9 cellular contexts compared by ENCODE assay signal in the genomic region with DNA sequence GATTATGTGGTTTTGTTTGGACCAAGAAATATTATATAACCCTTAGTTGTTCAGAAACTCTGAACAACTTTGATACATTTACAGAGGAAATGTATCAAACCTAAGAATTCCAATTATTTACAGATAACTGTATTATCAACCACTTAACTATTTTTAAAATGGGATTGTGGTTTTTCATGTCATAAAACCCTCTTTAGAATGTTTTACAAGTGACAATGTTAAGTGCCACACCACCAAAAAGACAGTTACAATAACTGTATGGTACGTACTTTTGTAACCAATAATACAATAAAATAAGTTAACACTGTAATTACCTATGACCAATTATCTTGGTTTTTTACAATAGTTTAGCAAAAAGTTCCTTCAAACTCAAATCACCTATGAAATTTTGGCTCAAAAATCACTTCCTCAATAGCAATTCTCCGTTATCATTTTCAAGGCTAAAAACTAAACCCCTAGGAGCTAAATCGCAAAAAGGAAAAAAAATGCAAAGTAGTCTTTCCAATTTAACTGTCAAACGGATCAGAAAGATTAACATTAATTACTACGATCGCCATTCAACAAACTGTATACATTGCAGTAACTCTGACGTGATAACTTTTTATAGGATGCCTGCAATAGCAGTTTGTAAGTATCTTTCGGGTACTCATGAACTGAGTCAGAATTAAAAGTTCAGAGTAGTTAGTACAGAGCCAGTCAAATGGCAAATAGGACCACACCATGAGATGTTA. TPM values are rescaled to one million over a fixed set of nuclear protein-coding genes. Genes with fewer than 3 reads are reported as not detected.
DNase-seq lines count a peak whose midpoint lies in the region; ATAC-seq, FAIRE-seq and TF ChIP-seq lines count a peak whose summit lies in the region.
"Had no signal": no experiment of that assay in that cellular context is flagged by ENCODE, and none has a peak within 500 bp of the region (broad histone marks: within the 10 kb centered on the region; RNA-seq: fewer than 3 reads in every experiment).

No MANE protein-coding gene starts in this region.

- ATAC-seq in DND-41 (ENCODE audit: insufficient read depth, low read depth) (no peak), GM21526 (IDR thresholded peaks at IDR 0.05; ENCODE audit: low FRiP score, unreplicated experiment) (no peak), HG02642 (IDR thresholded peaks at IDR 0.05; ENCODE audit: poor library complexity, unreplicated experiment) (no peak)

- H3K9ac ChIP-seq in DND-41 (ENCODE audit: low read depth, low read length): peak overlapping the region; percentile 98
- H3K9ac ChIP-seq in duodenal mucosa (ENCODE audit: low read depth in 1 of 2, low read length in 2 of 2): peak overlapping the region; percentile 94

- H3K36me3 ChIP-seq in DND-41 (ENCODE audit: insufficient read depth, low read length) (no peaks in the 10 kb centered on the region; the same call in 1 of the 2 replicates), duodenal mucosa (ENCODE audit: control insufficient read depth in 1 of 2, insufficient read depth in 2 of 2, low read length in 2 of 2) (no peaks in the 10 kb centered on the region), neutrophil (no peaks in the 10 kb centered on the region)

- H4K20me1 ChIP-seq in DND-41 (ENCODE audit: insufficient read depth, low read length): peaks cover 59% of the 10 kb centered on the region

- H3K4me2 ChIP-seq in DND-41 (ENCODE audit: insufficient read depth, low read length): peak overlapping the region; percentile 70

- no peaks in the 10 kb centered on the region for H3K9me3 ChIP-seq in DND-41 (ENCODE audit: insufficient read depth, low read length, severe bottlenecking)
- no peaks in the 10 kb centered on the region for H3K9me3 ChIP-seq in duodenal mucosa (ENCODE audit: control insufficient read depth in 1 of 2, low read length in 2 of 2)
- no peaks in the 10 kb centered on the region for H3K9me3 ChIP-seq in neutrophil

- peaks cover 53% of the 10 kb centered on the region for H3K4me1 ChIP-seq in DND-41 (ENCODE audit: insufficient read depth, low read length)
- peaks cover 30 to 36% of the 10 kb centered on the region in 2 donors for H3K4me1 ChIP-seq in duodenal mucosa (ENCODE audit: control insufficient read depth in 1 of 2, insufficient read depth in 2 of 2, low read length in 2 of 2)
- H3K4me1 ChIP-seq in neutrophil (ENCODE audit: control insufficient read depth in 1 of 2, insufficient read depth in 1 of 2, low read depth in 1 of 2, low read length in 1 of 2): peaks cover 54 to 62% of the 10 kb centered on the region in 2 experiments

- DNase-seq in DND-41: no peak
- peak; percentile 14 to 36 for DNase-seq in Kasumi-1 (lab: John Stamatoyannopoulos, UW)
- DNase-seq in GM12892 (ENCODE audit: insufficient read length): no peak
- no peak for DNase-seq in DMS79 treated with DMSO at 0.1 percent for 48 hours (lab: John Stamatoyannopoulos, UW)
- DNase-seq: NCI-H1694 treated with DMSO at 0.1 percent for 48 hours had no signal

- peak overlapping the region; percentile 97 for H3K27ac ChIP-seq in DND-41 (ENCODE audit: low read length)
- no peak overlapping the region for H3K27ac ChIP-seq in duodenal mucosa (ENCODE audit: low read depth, low read length)
- peak overlapping the region; percentile 97 for H3K27ac ChIP-seq in neutrophil

- H3K27me3 ChIP-seq in DND-41 (ENCODE audit: insufficient read depth, low read length, poor library complexity) (no peaks in the 10 kb centered on the region), duodenal mucosa (ENCODE audit: control insufficient read depth in 1 of 2, insufficient read depth in 2 of 2, low read length in 2 of 2) (no peaks in the 10 kb centered on the region), neutrophil (no peaks in the 10 kb centered on the region)

- peak overlapping the region; percentile 79 to 98 for H3K4me3 ChIP-seq in DND-41 (ENCODE audit: low read depth in 1 of 2, low read length in 2 of 2)
- peak overlapping the region; percentile 91 to 94 for H3K4me3 ChIP-seq in duodenal mucosa (ENCODE audit: low read depth in 1 of 2, low read length in 2 of 2)
- H3K4me3 ChIP-seq in neutrophil (ENCODE audit: low read depth in 1 of 2, low read length in 1 of 2): peak overlapping the region; percentile 95 to 98

- H3K79me2 ChIP-seq in DND-41 (ENCODE audit: insufficient read depth, low read length): peaks cover 64% of the 10 kb centered on the region

- FAIRE-seq in GM12892 (lab: Jason Lieb, UNC): no peak

- H2AFZ ChIP-seq in DND-41 (ENCODE audit: low read depth, low read length): 0 out of 2 replicates have a peak overlapping the region, but pooled peaks have one; percentile 99

- no peak for TF ChIP-seq POLR2A in GM12892 (IDR thresholded peaks at IDR 0.05; ENCODE audit: low read depth, low read length)

- no peak for TF ChIP-seq CTCF in DND-41 (IDR thresholded peaks at IDR 0.05; ENCODE audit: borderline replicate concordance, extremely low read depth, low read length, poor library complexity, severe bottlenecking)
- no peak for TF ChIP-seq CTCF in neutrophil (IDR thresholded peaks at IDR 0.05)

RNA-seq across cellular contexts. Expression of a gene that starts 1.5 kb away (rescaled TPM):
- 35.4 TPM for polyA plus RNA-seq in GM12892 (2012; ENCODE audit: missing spikeins)

Comparison
In these comparisons a context has a peak if more than half of its experiments do, and no peak if none do; other contexts are left out.
1. DNase-seq: peak in Kasumi-1 (2 of 2); none in DND-41 (single experiment), GM12892 (single experiment) and DMS79 treated with DMSO at 0.1 percent for 48 hours (single experiment).
2. Peak in every context shown above with its lines, with median percentiles within 50 percentile points of each other: H3K4me3 ChIP-seq.